Comparison of ENCODE assay signal across 14 cellular contexts in genomic region chr4:133641191-133641590, GRCh38.
"Had no signal": no experiment of that assay in that cellular context is flagged by ENCODE, and none has a peak within 500 bp of the region (broad histone marks: within the 10 kb centered on the region; RNA-seq: fewer than 3 reads in every experiment).

No MANE protein-coding gene starts in this region.

- H3K4me3 ChIP-seq: adrenal gland, cardiac muscle cell, dorsolateral prefrontal cortex, pancreas had no signal

- ATAC-seq: activated CD8-positive, alpha-beta memory T cell treated with anti-CD3 and anti-CD28 coated beads, Interleukin-2, amount 10 ng/mL, durations not matched to agents 7 days and 5 days; pancreas; stimulated activated memory B cell treated with anti-CD40 and anti-IgM and Interleukin-4, amounts not matched to agents 10 μg/mL and 1 μg/mL and 100 μg/mL, for 72 hours had no signal

- FAIRE-seq: pancreas had no signal

- H3K4me3 Mint-ChIP-seq: activated CD4-positive, alpha-beta memory T cell treated with anti-CD3 and anti-CD28 coated beads for 36 hours; activated CD8-positive, alpha-beta memory T cell treated with anti-CD3 and anti-CD28 coated beads, Interleukin-2, amount 10 ng/mL, durations not matched to agents 7 days and 5 days; activated naive CD4-positive, alpha-beta T cell treated with anti-CD3 and anti-CD28 coated beads, Interleukin-2, amount 50 U/mL, for 24 hours; activated T-cell treated with anti-CD3 and anti-CD28 coated beads, Interleukin-2, amount 50 U/mL, for 24 hours; stimulated activated memory B cell treated with anti-CD40 and anti-IgM and Interleukin-4, amounts not matched to agents 10 μg/mL and 1 μg/mL and 100 μg/mL, for 72 hours had no signal

- H3K36me3 ChIP-seq: adrenal gland, cardiac muscle cell, pancreas had no signal

- H3K27me3 ChIP-seq: adrenal gland, cardiac muscle cell, dorsolateral prefrontal cortex, pancreas had no signal

- H3K27me3 Mint-ChIP-seq: activated CD4-positive, alpha-beta memory T cell treated with anti-CD3 and anti-CD28 coated beads for 36 hours; activated CD8-positive, alpha-beta memory T cell treated with anti-CD3 and anti-CD28 coated beads, Interleukin-2, amount 10 ng/mL, durations not matched to agents 7 days and 5 days; activated naive CD4-positive, alpha-beta T cell treated with anti-CD3 and anti-CD28 coated beads, Interleukin-2, amount 50 U/mL, for 24 hours; activated T-cell treated with anti-CD3 and anti-CD28 coated beads, Interleukin-2, amount 50 U/mL, for 24 hours; stimulated activated memory B cell treated with anti-CD40 and anti-IgM and Interleukin-4, amounts not matched to agents 10 μg/mL and 1 μg/mL and 100 μg/mL, for 72 hours had no signal

- H3K9me3 ChIP-seq: adrenal gland, pancreas had no signal

- H3K27ac ChIP-seq: adrenal gland, cardiac muscle cell, dorsolateral prefrontal cortex, pancreas, VCaP had no signal

- H3K27ac Mint-ChIP-seq: activated CD4-positive, alpha-beta memory T cell treated with anti-CD3 and anti-CD28 coated beads for 36 hours; activated CD8-positive, alpha-beta memory T cell treated with anti-CD3 and anti-CD28 coated beads, Interleukin-2, amount 10 ng/mL, durations not matched to agents 7 days and 5 days; activated naive CD4-positive, alpha-beta T cell treated with anti-CD3 and anti-CD28 coated beads, Interleukin-2, amount 50 U/mL, for 24 hours; activated T-cell treated with anti-CD3 and anti-CD28 coated beads, Interleukin-2, amount 50 U/mL, for 24 hours; stimulated activated memory B cell treated with anti-CD40 and anti-IgM and Interleukin-4, amounts not matched to agents 10 μg/mL and 1 μg/mL and 100 μg/mL, for 72 hours had no signal

- DNase-seq: activated CD4-positive, alpha-beta memory T cell treated with anti-CD3 and anti-CD28 coated beads for 36 hours; activated CD8-positive, alpha-beta memory T cell treated with anti-CD3 and anti-CD28 coated beads, Interleukin-2, amount 10 ng/mL, durations not matched to agents 7 days and 5 days; activated effector memory CD4-positive, alpha-beta T cell treated with Interleukin-2 at 50 U/mL for 16 hours; activated T-cell treated with anti-CD3 and anti-CD28 coated beads, Interleukin-2, amount 50 U/mL, for 24 hours; adrenal gland; dorsolateral prefrontal cortex; hypothalamus; pancreas; T-helper 1 cell; T1000 had no signal

- H3K4me1 Mint-ChIP-seq: activated CD8-positive, alpha-beta memory T cell treated with anti-CD3 and anti-CD28 coated beads, Interleukin-2, amount 10 ng/mL, durations not matched to agents 7 days and 5 days; activated naive CD4-positive, alpha-beta T cell treated with anti-CD3 and anti-CD28 coated beads, Interleukin-2, amount 50 U/mL, for 24 hours; stimulated activated memory B cell treated with anti-CD40 and anti-IgM and Interleukin-4, amounts not matched to agents 10 μg/mL and 1 μg/mL and 100 μg/mL, for 72 hours had no signal

- H3K4me1 ChIP-seq: adrenal gland, pancreas had no signal

- H3K36me3 Mint-ChIP-seq: activated CD4-positive, alpha-beta memory T cell treated with anti-CD3 and anti-CD28 coated beads for 36 hours; activated CD8-positive, alpha-beta memory T cell treated with anti-CD3 and anti-CD28 coated beads, Interleukin-2, amount 10 ng/mL, durations not matched to agents 7 days and 5 days; activated naive CD4-positive, alpha-beta T cell treated with anti-CD3 and anti-CD28 coated beads, Interleukin-2, amount 50 U/mL, for 24 hours; stimulated activated memory B cell treated with anti-CD40 and anti-IgM and Interleukin-4, amounts not matched to agents 10 μg/mL and 1 μg/mL and 100 μg/mL, for 72 hours had no signal

- H3K9me3 Mint-ChIP-seq: stimulated activated memory B cell treated with anti-CD40 and anti-IgM and Interleukin-4, amounts not matched to agents 10 μg/mL and 1 μg/mL and 100 μg/mL, for 72 hours had no signal
